8 cellular contexts compared by ENCODE assay signal in genomic region chr3:61637088-61638051, GRCh38.
DNase-seq lines count a peak whose midpoint lies in the region; ATAC-seq and TF ChIP-seq lines count a peak whose summit lies in the region.

No MANE protein-coding gene starts in this region.

- ATAC-seq in HG02840 (IDR thresholded peaks at IDR 0.05; ENCODE audit: low FRiP score, unreplicated experiment) (peak; percentile 79), omental fat pad (ENCODE audit: low FRiP score) (peak; percentile 68)

- peak overlapping the region; percentile 0 to 86 (median 73) for H3K27ac ChIP-seq in adrenal gland
- H3K27ac ChIP-seq in effector memory CD4-positive, alpha-beta T cell (ENCODE audit: insufficient read depth, low read length, poor library complexity, severe bottlenecking), result no peak overlapping the region

- H3K36me3 ChIP-seq in adrenal gland (replicated peaks in 1 of 2), result no peaks in the 10 kb centered on the region
- H3K36me3 ChIP-seq in effector memory CD4-positive, alpha-beta T cell (ENCODE audit: control insufficient read depth, insufficient read depth, low read length), result no peaks in the 10 kb centered on the region

- WGBS in adrenal gland, 4 donors, result 23 to 35% (median 29%) methylated on average over 8 to 16 of the region's 16 CpGs

- peaks cover 16 to 31% of the 10 kb centered on the region in 2 donors for H3K4me1 ChIP-seq in adrenal gland (replicated peaks in 1 of 2)
- H3K4me1 ChIP-seq in effector memory CD4-positive, alpha-beta T cell (ENCODE audit: control insufficient read depth, insufficient read depth, low read length, poor library complexity, severe bottlenecking), result no peaks in the 10 kb centered on the region

- H3K9me3 ChIP-seq in adrenal gland (replicated peaks in 1 of 3), result no peaks in the 10 kb centered on the region
- H3K9me3 ChIP-seq in effector memory CD4-positive, alpha-beta T cell (ENCODE audit: control insufficient read depth, low read length), result no peaks in the 10 kb centered on the region

- H3K4me3 ChIP-seq in adrenal gland, result peak overlapping the region in 2 of 4 donors; percentile 27 to 44
- H3K4me3 ChIP-seq in effector memory CD4-positive, alpha-beta T cell (ENCODE audit: insufficient read depth, low read depth, low read length, poor library complexity, severe bottlenecking), result no peak overlapping the region

- in situ Hi-C loops in GM13976 (cut with MboI; ENCODE audit: low sequenced_read_pairs, unreplicated experiment), result no loop called here
- in situ Hi-C loops in GM13977 (cut with MboI; ENCODE audit: low pct_unique_long_range_greater_than_20kb, low sequenced_read_pairs, unreplicated experiment), result no loop called here

- H3K27me3 ChIP-seq in adrenal gland, result no peaks in the 10 kb centered on the region
- H3K27me3 ChIP-seq in effector memory CD4-positive, alpha-beta T cell (replicated peaks; ENCODE audit: control insufficient read depth, insufficient read depth, low read length, poor library complexity, severe bottlenecking), result no peaks in the 10 kb centered on the region

- peak; percentile 38 for DNase-seq in GM13976 (ENCODE audit: low spot score)
- DNase-seq in adrenal gland, result peak; percentile 38 to 75 (median 60)
- no peak for DNase-seq in omental fat pad (ENCODE audit: low spot score)
- no peak for DNase-seq in DMS79 (lab: John Stamatoyannopoulos, UW)
- DNase-seq in GM13977 (ENCODE audit: low spot score), result no peak
- no peak for DNase-seq in occipital lobe (lab: John Stamatoyannopoulos, UW)
- no peak for DNase-seq in effector memory CD4-positive, alpha-beta T cell

- TF ChIP-seq CTCF in GM13976 (IDR thresholded peaks at IDR 0.05; ENCODE audit: borderline replicate concordance, control extremely low read depth, extremely low read depth, insufficient read depth, missing control alignments) (no peak), adrenal gland (IDR thresholded peaks at IDR 0.05) (no peak), omental fat pad (IDR thresholded peaks at IDR 0.05) (no peak), GM13977 (IDR thresholded peaks at IDR 0.05; ENCODE audit: extremely low read depth, insufficient read depth, missing control alignments) (no peak)

- intact Hi-C loops in adrenal gland (cut with DNase I), result loop anchor here in 1 of 2 donors (10.0 kb wide), 2 partner anchors 73 to 207 kb away; partner anchors contain the start of gene PTPRG

- TF ChIP-seq POLR2A in adrenal gland (IDR thresholded peaks at IDR 0.05), result peak in 1 of 2 donors; percentile 26

Comparison
In these comparisons a context has a peak if more than half of its experiments do, and no peak if none do; other contexts are left out.
1. DNase-seq: peak in GM13976 (single experiment) and adrenal gland (7 of 7); none in omental fat pad (single experiment), DMS79 (single experiment), GM13977 (single experiment), occipital lobe (single experiment) and effector memory CD4-positive, alpha-beta T cell (0 of 3).